15 cellular contexts compared by ENCODE assay signal in genomic region chr6:257774-258173, GRCh38. TPM values are rescaled to one million over a fixed set of nuclear protein-coding genes. Genes with fewer than 3 reads are reported as not detected.
DNase-seq lines count a peak whose midpoint lies in the region; ATAC-seq and TF ChIP-seq lines count a peak whose summit lies in the region.
"Had no signal": no experiment of that assay in that cellular context is flagged by ENCODE, and none has a peak within 500 bp of the region (broad histone marks: within the 10 kb centered on the region; RNA-seq: fewer than 3 reads in every experiment).

No MANE protein-coding gene starts in this region.

- DNase-seq in GM12865 (ENCODE audit: low read depth): peak; percentile 42
- DNase-seq in midbrain (lab: John Stamatoyannopoulos, UW): no peak
- no peak for DNase-seq in DMS53 treated with DMSO at 0.1 percent for 48 hours (lab: John Stamatoyannopoulos, UW; ENCODE audit: unreplicated experiment)
- DNase-seq in NCI-H2171 (lab: John Stamatoyannopoulos, UW): no peak
- DNase-seq in CD1c-positive myeloid dendritic cell (ENCODE audit: extremely low spot score): no peak
- DNase-seq: activated CD8-positive, alpha-beta memory T cell treated with anti-CD3 and anti-CD28 coated beads, Interleukin-2, amount 10 ng/mL, durations not matched to agents 7 days and 5 days; heart right ventricle; NCI-H1694 treated with DMSO at 0.1 percent for 48 hours; NCI-H82; occipital lobe; right cardiac atrium had no signal

- no peak overlapping the region for H3K4me3 ChIP-seq in GM12865 (ENCODE audit: low read depth, low read length)
- H3K4me3 ChIP-seq: heart right ventricle had no signal

- no peak for TF ChIP-seq CTCF in GM12865 (IDR thresholded peaks at IDR 0.05; ENCODE audit: insufficient read depth, low read depth, low read length, missing control alignments)

- ATAC-seq in GM19463 (IDR thresholded peaks at IDR 0.05; ENCODE audit: unreplicated experiment): peak; percentile 56
- peak; percentile 56 for ATAC-seq in HG03354 (IDR thresholded peaks at IDR 0.05; ENCODE audit: poor library complexity, severe bottlenecking, unreplicated experiment)
- peak; percentile 32 for ATAC-seq in esophagus mucosa
- ATAC-seq: activated CD8-positive, alpha-beta memory T cell treated with anti-CD3 and anti-CD28 coated beads, Interleukin-2, amount 10 ng/mL, durations not matched to agents 7 days and 5 days; right cardiac atrium; Right ventricle myocardium inferior had no signal

RNA-seq across cellular contexts. Expression of gene DUSP22, which starts 34.5 kb away (rescaled TPM):
- total RNA-seq in esophagus mucosa: 40.1 TPM
